Comparison of ENCODE assay signal across 1 cellular context in genomic region chr7:44636041-44636580, GRCh38.
TF ChIP-seq lines count a peak whose summit lies in the region.

No MANE protein-coding gene starts in this region.

TF ChIP-seq in H1, 55 proteins besides CTCF, POLR2A, EP300 and RAD21:
- 0 out of 2 replicates have a peak, but pooled peaks have one; percentile 17 for TF ChIP-seq MAFK (IDR thresholded peaks at IDR 0.05; ENCODE audit: low read depth, low read length)
- TF ChIP-seq RNF2 (IDR thresholded peaks at IDR 0.05; ENCODE audit: borderline replicate concordance, low read depth, low read length, missing control alignments, poor library complexity, severe bottlenecking) = no peak
